Comparison of ENCODE assay signal across 1 cellular context in the genomic region with DNA sequence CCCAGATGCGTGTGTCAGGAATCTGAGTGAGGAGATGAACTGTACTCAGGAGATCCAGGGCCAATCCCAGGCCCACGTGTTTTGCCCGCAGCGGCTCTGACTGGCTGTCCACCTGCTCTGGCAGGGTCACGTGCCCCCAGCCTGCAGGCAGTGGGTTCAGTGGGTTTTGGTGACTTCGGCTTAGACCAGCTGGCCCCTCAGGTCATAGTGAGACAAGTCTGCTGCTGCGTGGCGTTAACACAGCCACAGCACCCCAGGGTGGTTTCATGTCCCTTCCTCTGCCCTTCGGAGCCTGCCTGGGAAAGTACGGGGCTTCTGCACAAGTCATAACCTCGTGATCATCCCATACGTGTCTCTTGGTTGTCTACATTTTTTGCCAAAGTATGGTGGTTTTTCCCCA.
TF ChIP-seq lines count a peak whose summit lies in the region.

No MANE protein-coding gene starts in this region.

TF ChIP-seq in SK-N-SH, 30 proteins besides CTCF, POLR2A, EP300 and RAD21 (continued from another document):
- TF ChIP-seq, protein P1, sequence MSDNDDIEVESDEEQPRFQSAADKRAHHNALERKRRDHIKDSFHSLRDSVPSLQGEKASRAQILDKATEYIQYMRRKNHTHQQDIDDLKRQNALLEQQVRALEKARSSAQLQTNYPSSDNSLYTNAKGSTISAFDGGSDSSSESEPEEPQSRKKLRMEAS (IDR thresholded peaks at IDR 0.05; ENCODE audit: low read depth), result no peak
- no peak for TF ChIP-seq RCOR1 (IDR thresholded peaks at IDR 0.05; ENCODE audit: low read length)
- no peak for TF ChIP-seq SMC3 (IDR thresholded peaks at IDR 0.05; ENCODE audit: low read depth, low read length)
- no peak for TF ChIP-seq TEAD4 (IDR thresholded peaks at IDR 0.05; ENCODE audit: borderline replicate concordance, insufficient read depth)
- no peak for TF ChIP-seq EZH2phosphoT487 (IDR thresholded peaks at IDR 0.05; ENCODE audit: borderline replicate concordance, low read depth)
- no peak for TF ChIP-seq NFIC (IDR thresholded peaks at IDR 0.05; ENCODE audit: borderline replicate concordance)
- TF ChIP-seq, protein P2, sequence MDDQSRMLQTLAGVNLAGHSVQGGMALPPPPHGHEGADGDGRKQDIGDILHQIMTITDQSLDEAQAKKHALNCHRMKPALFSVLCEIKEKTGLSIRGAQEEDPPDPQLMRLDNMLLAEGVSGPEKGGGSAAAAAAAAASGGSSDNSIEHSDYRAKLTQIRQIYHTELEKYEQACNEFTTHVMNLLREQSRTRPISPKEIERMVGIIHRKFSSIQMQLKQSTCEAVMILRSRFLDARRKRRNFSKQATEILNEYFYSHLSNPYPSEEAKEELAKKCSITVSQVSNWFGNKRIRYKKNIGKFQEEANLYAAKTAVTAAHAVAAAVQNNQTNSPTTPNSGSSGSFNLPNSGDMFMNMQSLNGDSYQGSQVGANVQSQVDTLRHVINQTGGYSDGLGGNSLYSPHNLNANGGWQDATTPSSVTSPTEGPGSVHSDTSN (IDR thresholded peaks at IDR 0.05), result no peak
- TF ChIP-seq, protein P3, sequence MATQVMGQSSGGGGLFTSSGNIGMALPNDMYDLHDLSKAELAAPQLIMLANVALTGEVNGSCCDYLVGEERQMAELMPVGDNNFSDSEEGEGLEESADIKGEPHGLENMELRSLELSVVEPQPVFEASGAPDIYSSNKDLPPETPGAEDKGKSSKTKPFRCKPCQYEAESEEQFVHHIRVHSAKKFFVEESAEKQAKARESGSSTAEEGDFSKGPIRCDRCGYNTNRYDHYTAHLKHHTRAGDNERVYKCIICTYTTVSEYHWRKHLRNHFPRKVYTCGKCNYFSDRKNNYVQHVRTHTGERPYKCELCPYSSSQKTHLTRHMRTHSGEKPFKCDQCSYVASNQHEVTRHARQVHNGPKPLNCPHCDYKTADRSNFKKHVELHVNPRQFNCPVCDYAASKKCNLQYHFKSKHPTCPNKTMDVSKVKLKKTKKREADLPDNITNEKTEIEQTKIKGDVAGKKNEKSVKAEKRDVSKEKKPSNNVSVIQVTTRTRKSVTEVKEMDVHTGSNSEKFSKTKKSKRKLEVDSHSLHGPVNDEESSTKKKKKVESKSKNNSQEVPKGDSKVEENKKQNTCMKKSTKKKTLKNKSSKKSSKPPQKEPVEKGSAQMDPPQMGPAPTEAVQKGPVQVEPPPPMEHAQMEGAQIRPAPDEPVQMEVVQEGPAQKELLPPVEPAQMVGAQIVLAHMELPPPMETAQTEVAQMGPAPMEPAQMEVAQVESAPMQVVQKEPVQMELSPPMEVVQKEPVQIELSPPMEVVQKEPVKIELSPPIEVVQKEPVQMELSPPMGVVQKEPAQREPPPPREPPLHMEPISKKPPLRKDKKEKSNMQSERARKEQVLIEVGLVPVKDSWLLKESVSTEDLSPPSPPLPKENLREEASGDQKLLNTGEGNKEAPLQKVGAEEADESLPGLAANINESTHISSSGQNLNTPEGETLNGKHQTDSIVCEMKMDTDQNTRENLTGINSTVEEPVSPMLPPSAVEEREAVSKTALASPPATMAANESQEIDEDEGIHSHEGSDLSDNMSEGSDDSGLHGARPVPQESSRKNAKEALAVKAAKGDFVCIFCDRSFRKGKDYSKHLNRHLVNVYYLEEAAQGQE (IDR thresholded peaks at IDR 0.05; ENCODE audit: low read depth, low read length), result no peak
- TF ChIP-seq, protein P4, sequence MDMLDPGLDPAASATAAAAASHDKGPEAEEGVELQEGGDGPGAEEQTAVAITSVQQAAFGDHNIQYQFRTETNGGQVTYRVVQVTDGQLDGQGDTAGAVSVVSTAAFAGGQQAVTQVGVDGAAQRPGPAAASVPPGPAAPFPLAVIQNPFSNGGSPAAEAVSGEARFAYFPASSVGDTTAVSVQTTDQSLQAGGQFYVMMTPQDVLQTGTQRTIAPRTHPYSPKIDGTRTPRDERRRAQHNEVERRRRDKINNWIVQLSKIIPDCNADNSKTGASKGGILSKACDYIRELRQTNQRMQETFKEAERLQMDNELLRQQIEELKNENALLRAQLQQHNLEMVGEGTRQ (IDR thresholded peaks at IDR 0.05; ENCODE audit: borderline replicate concordance, low read depth, low read length), result no peak
- no peak for TF ChIP-seq TCF12 (IDR thresholded peaks at IDR 0.05)
- no peak for TF ChIP-seq GATA2 (CRISPR knock-in tag; IDR thresholded peaks at IDR 0.05)
